ENCODE assay signal across 34 cellular contexts in genomic region chr15:27433604-27434003, GRCh38.
DNase-seq lines count a peak whose midpoint lies in the region; ATAC-seq, FAIRE-seq and TF ChIP-seq lines count a peak whose summit lies in the region.
"Had no signal": no experiment of that assay in that cellular context is flagged by ENCODE, and none has a peak within 500 bp of the region (broad histone marks: within the 10 kb centered on the region; RNA-seq: fewer than 3 reads in every experiment).

No MANE protein-coding gene starts in this region.

- no peaks in the 10 kb centered on the region for H3K27me3 Mint-ChIP-seq in activated naive CD4-positive, alpha-beta T cell treated with anti-CD3 and anti-CD28 coated beads, Interleukin-2, amount 10 ng/mL, durations not matched to agents 7 days and 5 days
- H3K27me3 Mint-ChIP-seq: B cell; CD4-positive, alpha-beta memory T cell; CD4-positive, alpha-beta T cell; CD4-positive, CD25-positive, alpha-beta regulatory T cell; CD8-positive, alpha-beta memory T cell had no signal

- WGBS in HepG2 (ENCODE audit: low lambda C conversion rate) = 19% methylated on average over 4 of the region's 4 CpGs
- WGBS in right lobe of liver (ENCODE audit: insufficient coverage, low coverage, low lambda C conversion rate, missing lambda C conversion rate) = 55% methylated on average over 4 of the region's 4 CpGs
- 5% methylated on average over 4 of the region's 4 CpGs for WGBS in A549 (ENCODE audit: missing lambda C conversion rate)
- 36% methylated on average over 4 of the region's 4 CpGs for WGBS in K562 (ENCODE audit: insufficient coverage, low coverage, missing lambda C conversion rate)

- H3K27ac ChIP-seq in HepG2 (ENCODE audit: extremely low read length, insufficient read depth, low read length) (no peak overlapping the region), right lobe of liver (no peak overlapping the region), A549 (no peak overlapping the region), K562 (ENCODE audit: extremely low read depth, low read depth, low read length) (no peak overlapping the region)
- H3K27ac ChIP-seq: 22Rv1; BLaER1; BLaER1 treated with 17β-estradiol and CSF1 and Interleukin-3, amounts not matched to agents 10 nM and 100 nM; C4-2B had no signal

- no peaks in the 10 kb centered on the region for H3K79me2 ChIP-seq in HepG2 (ENCODE audit: insufficient read depth, low read length)
- H3K79me2 ChIP-seq in K562 (ENCODE audit: control insufficient read depth, insufficient read depth, low read length) = no peaks in the 10 kb centered on the region

- no peak for TF ChIP-seq CTCF in HepG2 (CRISPR knock-in tag; IDR thresholded peaks at IDR 0.05)
- TF ChIP-seq CTCF in right lobe of liver (IDR thresholded peaks at IDR 0.05) = no peak
- TF ChIP-seq CTCF in A549 (IDR thresholded peaks at IDR 0.05) = no peak
- TF ChIP-seq CTCF in K562 (IDR thresholded peaks at IDR 0.05 in 2 of 3, conservative IDR thresholded peaks at IDR 0.05 in 1 of 3; ENCODE audit: insufficient read depth in 2 of 3, low read depth in 1 of 3, low read length in 3 of 3) = no peak
- no peak for TF ChIP-seq CTCF in GM20000 (IDR thresholded peaks at IDR 0.05; ENCODE audit: extremely low read depth, missing control alignments)

- in situ Hi-C loops in HepG2 (cut with HindIII; ENCODE audit: extremely low pct_ligation_motif_present, low pct_unique_long_range_greater_than_20kb) (no loop called here), K562 (cut with MboI) (no loop called here)

- TF ChIP-seq RAD21 in HepG2 (CRISPR knock-in tag; IDR thresholded peaks at IDR 0.05) = no peak
- TF ChIP-seq RAD21 in A549 (conservative IDR thresholded peaks at IDR 0.05 in 1 of 2, IDR thresholded peaks at IDR 0.05 in 1 of 2) = no peak
- no peak for TF ChIP-seq RAD21 in K562 (CRISPR knock-in tag; conservative IDR thresholded peaks at IDR 0.05 in 1 of 2, IDR thresholded peaks at IDR 0.05 in 1 of 2)

- H4K20me1 ChIP-seq in HepG2 (ENCODE audit: insufficient read depth, low read length) = no peaks in the 10 kb centered on the region
- H4K20me1 ChIP-seq in K562 (replicated peaks; ENCODE audit: control insufficient read depth, insufficient read depth, low read length) = no peaks in the 10 kb centered on the region
- H4K20me1 ChIP-seq: BLaER1; BLaER1 treated with 17β-estradiol and CSF1 and Interleukin-3, amounts not matched to agents 10 nM and 100 nM had no signal

- no peaks in the 10 kb centered on the region for H3K27me3 ChIP-seq in HepG2 (ENCODE audit: control insufficient read depth in 1 of 2, insufficient read depth in 2 of 2, low read length in 2 of 2)
- H3K27me3 ChIP-seq in right lobe of liver = no peaks in the 10 kb centered on the region
- no peaks in the 10 kb centered on the region for H3K27me3 ChIP-seq in K562 (ENCODE audit: control insufficient read depth in 2 of 2, insufficient read depth in 2 of 2, low read length in 2 of 2)
- H3K27me3 ChIP-seq: BE2C; BLaER1; BLaER1 treated with 17β-estradiol and CSF1 and Interleukin-3, amounts not matched to agents 10 nM and 100 nM had no signal

- POLR2A ChIA-PET in HepG2 (lab: Yijun Ruan, JAX) (no interaction called here), A549 (lab: Yijun Ruan, JAX) (no interaction called here), K562 (lab: Yijun Ruan, JAX) (no interaction called here)

- H3K4me2 ChIP-seq in HepG2 (ENCODE audit: low read depth, low read length) (no peak overlapping the region), A549 (no peak overlapping the region), K562 (ENCODE audit: insufficient read depth, low read length) (no peak overlapping the region)
- H3K4me2 ChIP-seq: BLaER1; BLaER1 treated with 17β-estradiol and CSF1 and Interleukin-3, amounts not matched to agents 10 nM and 100 nM had no signal

- no peak for ATAC-seq in HepG2
- ATAC-seq in right lobe of liver = no peak
- no peak for ATAC-seq in A549
- no peak for ATAC-seq in K562
- ATAC-seq: CD8-positive, alpha-beta T cell had no signal

- H3K36me3 ChIP-seq in HepG2 (replicated peaks in 1 of 2; ENCODE audit: control insufficient read depth in 1 of 2, insufficient read depth in 2 of 2, low read length in 2 of 2) (no peaks in the 10 kb centered on the region), right lobe of liver (no peaks in the 10 kb centered on the region), K562 (ENCODE audit: control insufficient read depth, insufficient read depth, low read length) (no peaks in the 10 kb centered on the region)
- H3K36me3 ChIP-seq: BE2C; BLaER1; BLaER1 treated with 17β-estradiol and CSF1 and Interleukin-3, amounts not matched to agents 10 nM and 100 nM had no signal

- TF ChIP-seq POLR2A in HepG2 (IDR thresholded peaks at IDR 0.05; ENCODE audit: insufficient read depth in 1 of 2, low read depth in 2 of 2, low read length in 2 of 2) = no peak
- no peak for TF ChIP-seq POLR2A in right lobe of liver (IDR thresholded peaks at IDR 0.05)
- no peak for TF ChIP-seq POLR2A in A549 (IDR thresholded peaks at IDR 0.05; ENCODE audit: low read length)
- no peak for TF ChIP-seq POLR2A in K562 (conservative IDR thresholded peaks at IDR 0.05)

- no peaks in the 10 kb centered on the region for H3K4me1 ChIP-seq in HepG2 (ENCODE audit: insufficient read depth, low read length)
- no peaks in the 10 kb centered on the region for H3K4me1 ChIP-seq in right lobe of liver
- H3K4me1 ChIP-seq in A549 = no peaks in the 10 kb centered on the region
- no peaks in the 10 kb centered on the region for H3K4me1 ChIP-seq in K562 (replicated peaks in 1 of 2; ENCODE audit: control insufficient read depth in 2 of 2, insufficient read depth in 2 of 2, low read length in 2 of 2)
- H3K4me1 ChIP-seq: BE2C, Caco-2 had no signal

- peaks cover 18% of the 10 kb centered on the region for H3K9me3 Mint-ChIP-seq in activated naive CD4-positive, alpha-beta T cell treated with anti-CD3 and anti-CD28 coated beads, Interleukin-2, amount 10 ng/mL, durations not matched to agents 7 days and 5 days

- CTCF ChIA-PET in HepG2 (lab: Yijun Ruan, JAX; ENCODE audit: low intra/inter-chr PET ratio, low total read pairs) = no interaction called here
- CTCF ChIA-PET in A549 (lab: Yijun Ruan, JAX) = no interaction called here
- CTCF ChIA-PET in K562 (lab: Yijun Ruan, JAX; ENCODE audit: low intra/inter-chr PET ratio) = no interaction called here
- CTCF ChIA-PET in activated naive CD4-positive, alpha-beta T cell treated with anti-CD3 and anti-CD28 coated beads, Interleukin-2, amount 10 ng/mL, durations not matched to agents 7 days and 5 days (lab: Charles Lee) = no interaction called here

- H3K9ac ChIP-seq in HepG2 (ENCODE audit: insufficient read depth, low read depth, low read length) (no peak overlapping the region), K562 (ENCODE audit: insufficient read depth in 1 of 2, low read depth in 2 of 2, low read length in 2 of 2) (no peak overlapping the region)
- H3K9ac ChIP-seq: BLaER1; BLaER1 treated with 17β-estradiol and CSF1 and Interleukin-3, amounts not matched to agents 10 nM and 100 nM had no signal

- no peak overlapping the region for H2AFZ ChIP-seq in HepG2 (ENCODE audit: low read length)
- no peak overlapping the region for H2AFZ ChIP-seq in K562 (ENCODE audit: low read depth, low read length)

- FAIRE-seq in HepG2 (lab: Jason Lieb, UNC) = no peak
- no peak for FAIRE-seq in A549 (lab: Jason Lieb, UNC)
- no peak for FAIRE-seq in K562 (lab: Jason Lieb, UNC)
- FAIRE-seq: A204.1, D721Med had no signal

- TF ChIP-seq EP300 in HepG2 (IDR thresholded peaks at IDR 0.05; ENCODE audit: low read depth in 2 of 2, low read length in 2 of 2) = no peak
- TF ChIP-seq EP300 in HepG2 (CRISPR knock-in tag; IDR thresholded peaks at IDR 0.05; ENCODE audit: borderline replicate concordance) = no peak
- no peak for TF ChIP-seq EP300 in A549 (IDR thresholded peaks at IDR 0.05)
- TF ChIP-seq EP300 in K562 (IDR thresholded peaks at IDR 0.05; ENCODE audit: low read length) = no peak

- H3K9me1 ChIP-seq in K562 (ENCODE audit: control insufficient read depth, insufficient read depth, low read length) = no peaks in the 10 kb centered on the region

- BruUV-seq in HepG2 (replicated peaks; lab: Mats Ljungman, UMichigan) = no TSS peak
- no TSS peak for BruUV-seq in K562 (replicated peaks; lab: Mats Ljungman, UMichigan)

- DNase-seq in HepG2 (ENCODE audit: low spot score) (no peak), right lobe of liver (no peak), A549 (ENCODE audit: low read depth in 1 of 2, low spot score in 1 of 2) (no peak), K562 (ENCODE audit: extremely low read depth in 1 of 4, low spot score in 3 of 4) (no peak), GM20000 (ENCODE audit: low spot score) (no peak)
- DNase-seq in activated naive CD4-positive, alpha-beta T cell treated with anti-CD3 and anti-CD28 coated beads, Interleukin-2, amount 10 ng/mL, durations not matched to agents 7 days and 5 days = no peak
- DNase-seq: 8988T; ACHN; AML-193; BE2C; C1 segment of cervical spinal cord; Caco-2; Calu3; CD4-positive, alpha-beta memory T cell; CD4-positive, alpha-beta T cell; CD4-positive, CD25-positive, alpha-beta regulatory T cell; CD8-positive, alpha-beta memory T cell; CD8-positive, alpha-beta T cell; COR-L47; DMS 273 treated with DMSO at 0.1 percent for 48 hours; DMS153; DMS53; DMS79; DMS79 treated with DMSO at 0.1 percent for 48 hours; DND-41; EL had no signal

- H3K4me1 Mint-ChIP-seq in activated naive CD4-positive, alpha-beta T cell treated with anti-CD3 and anti-CD28 coated beads, Interleukin-2, amount 10 ng/mL, durations not matched to agents 7 days and 5 days = no peaks in the 10 kb centered on the region
- H3K4me1 Mint-ChIP-seq: B cell; CD14-positive monocyte; CD4-positive, alpha-beta memory T cell; CD4-positive, CD25-positive, alpha-beta regulatory T cell; CD8-positive, alpha-beta memory T cell had no signal

- intact Hi-C loops in HepG2 (cut with micrococcal nuclease; ENCODE audit: unreplicated experiment) = no loop called here
- intact Hi-C loops in right lobe of liver (cut with DNase I) = no loop called here
- intact Hi-C loops in K562 (cut with micrococcal nuclease) = no loop called here

- H3K4me3 Mint-ChIP-seq in activated naive CD4-positive, alpha-beta T cell treated with anti-CD3 and anti-CD28 coated beads, Interleukin-2, amount 10 ng/mL, durations not matched to agents 7 days and 5 days = no peak overlapping the region
- H3K4me3 Mint-ChIP-seq: B cell; CD14-positive monocyte; CD4-positive, alpha-beta memory T cell; CD4-positive, alpha-beta T cell; CD4-positive, CD25-positive, alpha-beta regulatory T cell; CD8-positive, alpha-beta memory T cell; CD8-positive, alpha-beta T cell had no signal

- H3K9me3 ChIP-seq in HepG2 (ENCODE audit: low read length) = peaks cover 73% of the 10 kb centered on the region
- peaks cover 0 to 2% (median 0%) of the 10 kb centered on the region in 4 donors for H3K9me3 ChIP-seq in right lobe of liver
- H3K9me3 ChIP-seq in A549 = peaks cover 35% of the 10 kb centered on the region; the same call in 2 of the 3 replicates
- peaks cover 2% of the 10 kb centered on the region for H3K9me3 ChIP-seq in K562 (replicated peaks; ENCODE audit: control insufficient read depth, insufficient read depth, low read depth, low read length)
- H3K9me3 ChIP-seq: BE2C had no signal

- H3K27ac Mint-ChIP-seq in activated naive CD4-positive, alpha-beta T cell treated with anti-CD3 and anti-CD28 coated beads, Interleukin-2, amount 10 ng/mL, durations not matched to agents 7 days and 5 days = no peak overlapping the region
- H3K27ac Mint-ChIP-seq: B cell; CD14-positive monocyte; CD4-positive, alpha-beta memory T cell; CD4-positive, alpha-beta T cell; CD4-positive, CD25-positive, alpha-beta regulatory T cell; CD8-positive, alpha-beta memory T cell; CD8-positive, alpha-beta T cell had no signal

- H3K36me3 Mint-ChIP-seq in activated naive CD4-positive, alpha-beta T cell treated with anti-CD3 and anti-CD28 coated beads, Interleukin-2, amount 10 ng/mL, durations not matched to agents 7 days and 5 days = no peaks in the 10 kb centered on the region
- H3K36me3 Mint-ChIP-seq: CD14-positive monocyte; CD4-positive, alpha-beta memory T cell; CD4-positive, CD25-positive, alpha-beta regulatory T cell; CD8-positive, alpha-beta memory T cell; CD8-positive, alpha-beta T cell had no signal

- H3K4me3 ChIP-seq in HepG2 (replicated peaks in 1 of 3; ENCODE audit: insufficient read depth in 1 of 3, low read depth in 2 of 3, low read length in 3 of 3) (no peak overlapping the region), right lobe of liver (no peak overlapping the region), A549 (no peak overlapping the region), K562 (no peak overlapping the region)
- H3K4me3 ChIP-seq: BLaER1; BLaER1 treated with 17β-estradiol and CSF1 and Interleukin-3, amounts not matched to agents 10 nM and 100 nM had no signal

Comparison
In these comparisons a context has a peak if more than half of its experiments do, and no peak if none do; other contexts are left out.
1. Of the 241 proteins assayed by ChIP-seq in both HepG2 and K562: peak only in HepG2: MAFF; only in K562: none; in both: none; in neither: 239; mixed calls (peak in some experiments, not most) for 1.